1 cellular context compared by ENCODE assay signal in genomic region chr4:105196523-105197145, GRCh38.
TF ChIP-seq lines count a peak whose summit lies in the region.

No MANE protein-coding gene starts in this region.

TF ChIP-seq in HepG2, 621 proteins besides CTCF, POLR2A, EP300 and RAD21 (continued from another document):
- no peak for TF ChIP-seq AKNA (CRISPR knock-in tag; IDR thresholded peaks at IDR 0.05; ENCODE audit: borderline replicate concordance)
- no peak for TF ChIP-seq TSC22D2 (CRISPR knock-in tag; IDR thresholded peaks at IDR 0.05; ENCODE audit: borderline replicate concordance)
- TF ChIP-seq ZSCAN30 (CRISPR knock-in tag; IDR thresholded peaks at IDR 0.05): no peak
- no peak for TF ChIP-seq ARID5B (CRISPR knock-in tag; IDR thresholded peaks at IDR 0.05)
- TF ChIP-seq ZNF549 (CRISPR knock-in tag; IDR thresholded peaks at IDR 0.05): no peak
- TF ChIP-seq RFX3 (CRISPR knock-in tag; IDR thresholded peaks at IDR 0.05): no peak
- no peak for TF ChIP-seq MNT (IDR thresholded peaks at IDR 0.05)
- TF ChIP-seq ZSCAN9 (CRISPR knock-in tag; IDR thresholded peaks at IDR 0.05; ENCODE audit: borderline replicate concordance): no peak
- TF ChIP-seq ZBTB43 (CRISPR knock-in tag; conservative IDR thresholded peaks at IDR 0.05): no peak
- no peak for TF ChIP-seq HDAC2 (CRISPR knock-in tag; IDR thresholded peaks at IDR 0.05)
TF ChIP-seq in HepG2: peak in this region for 0.
